19 cellular contexts compared by ENCODE assay signal in the genomic region with DNA sequence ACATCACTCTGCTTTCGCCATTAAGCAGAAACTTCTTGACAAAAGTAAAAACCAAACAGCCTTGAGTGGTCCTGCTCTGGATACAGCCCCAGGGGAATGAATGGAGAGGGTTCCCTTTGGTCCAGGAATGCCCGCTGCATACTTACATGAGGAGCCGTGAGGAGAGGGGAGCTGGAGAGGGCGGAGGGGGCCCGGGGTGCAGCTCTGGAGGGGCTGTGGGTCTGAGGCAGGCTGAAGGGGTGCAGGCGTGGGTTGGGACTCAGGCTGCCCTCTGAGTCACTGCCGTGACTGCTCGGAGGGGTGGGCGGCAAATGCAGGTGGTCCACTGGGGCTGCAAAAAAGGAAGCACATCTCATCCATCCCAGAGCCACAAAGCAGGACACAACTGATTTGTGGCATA.
DNase-seq lines count a peak whose midpoint lies in the region; TF ChIP-seq lines count a peak whose summit lies in the region.
"Had no signal": no experiment of that assay in that cellular context is flagged by ENCODE, and none has a peak within 500 bp of the region (broad histone marks: within the 10 kb centered on the region; RNA-seq: fewer than 3 reads in every experiment).

No MANE protein-coding gene starts in this region.

- peaks cover 12% of the 10 kb centered on the region for H3K9me3 Mint-ChIP-seq in glutamatergic neuron (ENCODE audit: unreplicated experiment)
- H3K9me3 Mint-ChIP-seq: CD8-positive, alpha-beta memory T cell had no signal

- peaks cover 26% of the 10 kb centered on the region for H3K36me3 Mint-ChIP-seq in glutamatergic neuron (ENCODE audit: unreplicated experiment)

- H3K4me1 Mint-ChIP-seq in glutamatergic neuron (ENCODE audit: low read depth, unreplicated experiment) = peaks cover 7% of the 10 kb centered on the region

- TF ChIP-seq CTCF in glutamatergic neuron (IDR thresholded peaks at IDR 0.05; ENCODE audit: partially characterized antibody, unreplicated experiment) = no peak

- DNase-seq in activated CD8-positive, alpha-beta memory T cell treated with anti-CD3 and anti-CD28 coated beads for 24 hours = peak; percentile 33
- DNase-seq in activated CD8-positive, alpha-beta memory T cell treated with anti-CD3 and anti-CD28 coated beads, Interleukin-2, amount 50 U/mL, for 48 hours = no peak
- DNase-seq in caudate nucleus (lab: John Stamatoyannopoulos, UW) (no peak), glutamatergic neuron (no peak), NCI-H2029 (lab: John Stamatoyannopoulos, UW) (no peak), NCI-H2107 (lab: John Stamatoyannopoulos, UW) (no peak), GM19240 (ENCODE audit: insufficient read length, low spot score) (no peak)
- DNase-seq: CD8-positive, alpha-beta memory T cell; KG1; NCI-H1048; NCI-H146; NCI-H226; NCI-H526; NK-92 treated with Interleukin-12 subunit alpha and Interleukin-12 subunit beta, amount 100 ng/mL, for 24 hours; PC-3 had no signal

- H3K4me3 Mint-ChIP-seq in glutamatergic neuron (ENCODE audit: unreplicated experiment) = no peak overlapping the region
- H3K4me3 Mint-ChIP-seq: CD8-positive, alpha-beta memory T cell; GM23338 had no signal

- peak overlapping the region; percentile 82 for H3K27ac ChIP-seq in caudate nucleus (ENCODE audit: low read depth, low read length)
- peak overlapping the region; percentile 77 for H3K27ac ChIP-seq in temporal lobe (ENCODE audit: low read depth, low read length)
- H3K27ac ChIP-seq: 22Rv1, BLaER1 had no signal

- H3K27me3 Mint-ChIP-seq in glutamatergic neuron (ENCODE audit: unreplicated experiment) = peaks cover 4% of the 10 kb centered on the region
- H3K27me3 Mint-ChIP-seq: CD8-positive, alpha-beta memory T cell had no signal

- peak overlapping the region; percentile 22 for H3K27ac Mint-ChIP-seq in glutamatergic neuron (ENCODE audit: unreplicated experiment)
- H3K27ac Mint-ChIP-seq: GM23338 had no signal
